ENCODE assay signal across 8 cellular contexts in genomic region chr13:49792550-49793324, GRCh38. TPM values are rescaled to one million over a fixed set of nuclear protein-coding genes. Genes with fewer than 3 reads are reported as not detected.
DNase-seq lines count a peak whose midpoint lies in the region; ATAC-seq lines count a peak whose summit lies in the region.

A gene with protein sequence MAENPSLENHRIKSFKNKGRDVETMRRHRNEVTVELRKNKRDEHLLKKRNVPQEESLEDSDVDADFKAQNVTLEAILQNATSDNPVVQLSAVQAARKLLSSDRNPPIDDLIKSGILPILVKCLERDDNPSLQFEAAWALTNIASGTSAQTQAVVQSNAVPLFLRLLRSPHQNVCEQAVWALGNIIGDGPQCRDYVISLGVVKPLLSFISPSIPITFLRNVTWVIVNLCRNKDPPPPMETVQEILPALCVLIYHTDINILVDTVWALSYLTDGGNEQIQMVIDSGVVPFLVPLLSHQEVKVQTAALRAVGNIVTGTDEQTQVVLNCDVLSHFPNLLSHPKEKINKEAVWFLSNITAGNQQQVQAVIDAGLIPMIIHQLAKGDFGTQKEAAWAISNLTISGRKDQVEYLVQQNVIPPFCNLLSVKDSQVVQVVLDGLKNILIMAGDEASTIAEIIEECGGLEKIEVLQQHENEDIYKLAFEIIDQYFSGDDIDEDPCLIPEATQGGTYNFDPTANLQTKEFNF (minus strand): TSS chr13:49792682. CDS start chr13:49792506, 176 bp downstream.

- DNase-seq in CD1c-positive myeloid dendritic cell (ENCODE audit: extremely low spot score) (peak; percentile 98), NCI-H748 (lab: John Stamatoyannopoulos, UW; ENCODE audit: unreplicated experiment) (peak; percentile 98), dedifferentiated amniotic fluid mesenchymal stem cell (ENCODE audit: extremely low spot score) (peak; percentile 91), left lobe of liver (ENCODE audit: low spot score) (peak; percentile 98)
- peak; percentile 94 for DNase-seq in activated CD4-positive, alpha-beta T cell treated with anti-CD3 and anti-CD28 coated beads, Interleukin-2, amount 50 U/mL, for 1 hour
- DNase-seq in stimulated activated CD4-positive, alpha-beta T cell treated with anti-CD3 and anti-CD28 coated beads, Interleukin-2, amount 100 ng/mL, for 4 hours (ENCODE audit: low read depth), result peak; percentile 95

- ATAC-seq in GM19372 (IDR thresholded peaks at IDR 0.05; ENCODE audit: low read depth, unreplicated experiment) (peak; percentile 83), HG03558 (IDR thresholded peaks at IDR 0.05; ENCODE audit: extremely low read depth, unreplicated experiment) (peak; percentile 86), left lobe of liver (peak; percentile 89)

RNA-seq across cellular contexts. Expression of the gene that starts here (rescaled TPM):
- total RNA-seq in left lobe of liver, result 14.8 TPM

Comparison
In these comparisons a context has a peak if more than half of its experiments do, and no peak if none do; other contexts are left out.
1. Peak in every context shown above with its lines: DNase-seq and ATAC-seq.